ENCODE assay signal across 7 cellular contexts in genomic region chr4:101020956-101021355, GRCh38.
DNase-seq lines count a peak whose midpoint lies in the region; ATAC-seq and TF ChIP-seq lines count a peak whose summit lies in the region.

No MANE protein-coding gene starts in this region.

- H3K4me1 Mint-ChIP-seq in osteocyte (ENCODE audit: unreplicated experiment), result peaks cover 47% of the 10 kb centered on the region

- in situ Hi-C loops in astrocyte of the spinal cord (cut with HindIII; ENCODE audit: low sequenced_read_pairs), result no loop called here

- H3K36me3 Mint-ChIP-seq in osteocyte (ENCODE audit: unreplicated experiment), result peaks cover 3% of the 10 kb centered on the region

- no peaks in the 10 kb centered on the region for H3K27me3 Mint-ChIP-seq in osteocyte (ENCODE audit: unreplicated experiment)

- H3K4me3 ChIP-seq in astrocyte of the spinal cord (ENCODE audit: low read depth, low read length), result no peak overlapping the region

- H3K4me3 Mint-ChIP-seq in osteocyte (ENCODE audit: unreplicated experiment), result peak overlapping the region; percentile 34

- no peaks in the 10 kb centered on the region for H3K9me3 Mint-ChIP-seq in osteocyte (ENCODE audit: unreplicated experiment)

- TF ChIP-seq CTCF in astrocyte of the spinal cord (IDR thresholded peaks at IDR 0.05; ENCODE audit: low read depth, low read length) (no peak), osteocyte (IDR thresholded peaks at IDR 0.05) (no peak)

- ATAC-seq in GM18517 (IDR thresholded peaks at IDR 0.05; ENCODE audit: unreplicated experiment), result peak; percentile 64

- H3K27ac Mint-ChIP-seq in osteocyte (ENCODE audit: unreplicated experiment), result peak overlapping the region; percentile 52

- DNase-seq in H4 (ENCODE audit: low spot score), result peak; percentile 52
- DNase-seq in KG1 (lab: John Stamatoyannopoulos, UW), result peak; percentile 58
- DNase-seq in astrocyte of the spinal cord (ENCODE audit: low read depth, low spot score), result peak; percentile 69
- no peak for DNase-seq in osteocyte (ENCODE audit: extremely low spot score, unreplicated experiment)
- no peak for DNase-seq in NCI-H510A (lab: John Stamatoyannopoulos, UW)
- no peak for DNase-seq in stimulated activated CD4-positive, alpha-beta T cell treated with anti-CD3 and anti-CD28 coated beads, Interleukin-4, amount 100 ng/mL, for 1 hour

Comparison
In these comparisons a context has a peak if more than half of its experiments do, and no peak if none do; other contexts are left out.
1. DNase-seq: peak in H4 (single experiment), KG1 (single experiment) and astrocyte of the spinal cord (single experiment); none in osteocyte (single experiment), NCI-H510A (single experiment) and stimulated activated CD4-positive, alpha-beta T cell treated with anti-CD3 and anti-CD28 coated beads, Interleukin-4, amount 100 ng/mL, for 1 hour (single experiment).